In genomic region chr10:92052741-92053140, GRCh38 we compare ENCODE assay signal across 15 cellular contexts.
DNase-seq lines count a peak whose midpoint lies in the region; ATAC-seq and TF ChIP-seq lines count a peak whose summit lies in the region.
"Had no signal": no experiment of that assay in that cellular context is flagged by ENCODE, and none has a peak within 500 bp of the region (broad histone marks: within the 10 kb centered on the region; RNA-seq: fewer than 3 reads in every experiment).

No MANE protein-coding gene starts in this region.

- H3K4me1 ChIP-seq in right cardiac atrium (ENCODE audit: control insufficient read depth, insufficient read depth, low read length) (no peaks in the 10 kb centered on the region), trophoblast cell (ENCODE audit: control insufficient read depth in 1 of 2, insufficient read depth in 2 of 2, low read length in 2 of 2) (no peaks in the 10 kb centered on the region), left lung (no peaks in the 10 kb centered on the region)

- intact Hi-C loops in right cardiac atrium (cut with DNase I) = no loop called here
- intact Hi-C loops in left ventricle myocardium superior (cut with micrococcal nuclease) = no loop called here
- intact Hi-C loops in left lung (cut with DNase I) = no loop called here

- no peak overlapping the region for H3K23ac ChIP-seq in trophoblast cell (ENCODE audit: low read length)

- H2BK120ac ChIP-seq in trophoblast cell (ENCODE audit: insufficient read depth, low read length, poor library complexity) = no peak overlapping the region

- H3K4ac ChIP-seq in trophoblast cell (ENCODE audit: low read depth, low read length) = no peak overlapping the region

- no peaks in the 10 kb centered on the region for H3K79me1 ChIP-seq in trophoblast cell (ENCODE audit: low read length)

- H3K9ac ChIP-seq in trophoblast cell (ENCODE audit: low read length) = no peak overlapping the region
- H3K9ac ChIP-seq: BLaER1 had no signal

- H3K36me3 ChIP-seq in trophoblast cell (ENCODE audit: control insufficient read depth in 1 of 2, insufficient read depth in 2 of 2, low read length in 2 of 2) = no peaks in the 10 kb centered on the region
- H3K36me3 ChIP-seq in left lung = no peaks in the 10 kb centered on the region

- DNase-seq in right cardiac atrium = no peak
- DNase-seq in left ventricle myocardium superior = no peak
- DNase-seq in ecto neural progenitor cell (ENCODE audit: low spot score) = peak; percentile 53
- no peak for DNase-seq in trophoblast cell
- DNase-seq in activated CD4-positive, CD25-positive, alpha-beta regulatory T cell treated with anti-CD3 and anti-CD28 coated beads, Interleukin-2, amount 50 U/mL, for 72 hours = no peak
- no peak for DNase-seq in NCI-H1105 (lab: John Stamatoyannopoulos, UW)
- DNase-seq in left lung = no peak
- DNase-seq: 8988T; AML-193; Caco-2; CD8-positive, alpha-beta memory T cell; DND-41; GF-D8 had no signal

- WGBS in right cardiac atrium = 84% methylated on average over 5 of the region's 5 CpGs
- no CpG with 5 or more reads among the region's 5 CpGs for WGBS in trophoblast cell (ENCODE audit: extremely low coverage, insufficient coverage, insufficient read length)

- no peaks in the 10 kb centered on the region for H3K27me3 ChIP-seq in right cardiac atrium (ENCODE audit: control insufficient read depth, insufficient read depth)
- no peaks in the 10 kb centered on the region for H3K27me3 ChIP-seq in trophoblast cell (ENCODE audit: insufficient read depth, low read length)
- no peaks in the 10 kb centered on the region for H3K27me3 ChIP-seq in left lung
- H3K27me3 ChIP-seq: BLaER1 had no signal

- peak overlapping the region; percentile 12 for H4K12ac ChIP-seq in trophoblast cell (ENCODE audit: low read depth, low read length)

- ATAC-seq in right cardiac atrium = peak in 1 of 2 donors; percentile 25
- ATAC-seq in left ventricle myocardium superior = no peak
- no peak for ATAC-seq in left lung
- ATAC-seq: HCT116 had no signal

- no peaks in the 10 kb centered on the region for H3K9me3 ChIP-seq in right cardiac atrium (ENCODE audit: control insufficient read depth, low read length)
- H3K9me3 ChIP-seq in trophoblast cell (ENCODE audit: insufficient read depth, low read depth, low read length) = peaks cover 3% of the 10 kb centered on the region
- H3K9me3 ChIP-seq in left lung = no peaks in the 10 kb centered on the region
- H3K9me3 ChIP-seq: BLaER1, Caco-2 had no signal

- H3K79me2 ChIP-seq in trophoblast cell (ENCODE audit: control insufficient read depth, insufficient read depth, low read length, poor library complexity) = no peaks in the 10 kb centered on the region

- no peak overlapping the region for H2BK12ac ChIP-seq in trophoblast cell (ENCODE audit: low read length)

- H4K8ac ChIP-seq in trophoblast cell (ENCODE audit: low read depth, low read length) = no peak overlapping the region

- H3K18ac ChIP-seq in trophoblast cell (ENCODE audit: low read length) = no peak overlapping the region

- H3K4me3 ChIP-seq in right cardiac atrium (ENCODE audit: low read length) (no peak overlapping the region), trophoblast cell (ENCODE audit: low read depth, low read length) (no peak overlapping the region), left lung (no peak overlapping the region)
- H3K4me3 ChIP-seq: BLaER1 had no signal

- no peak overlapping the region for H3K14ac ChIP-seq in trophoblast cell (ENCODE audit: low read length)

- no peak overlapping the region for H4K91ac ChIP-seq in trophoblast cell (ENCODE audit: low read depth, low read length)

- no peak overlapping the region for H3K4me2 ChIP-seq in trophoblast cell (ENCODE audit: low read length)
- H3K4me2 ChIP-seq: BLaER1 had no signal

- TF ChIP-seq CTCF in left lung (IDR thresholded peaks at IDR 0.05) = no peak

- H2AK5ac ChIP-seq in trophoblast cell (ENCODE audit: low read length) = no peak overlapping the region

- H2AFZ ChIP-seq in trophoblast cell (ENCODE audit: insufficient read depth, low read length, poor library complexity) = no peak overlapping the region

- H3K27ac ChIP-seq in right cardiac atrium (ENCODE audit: low read length) (peak overlapping the region; percentile 26), trophoblast cell (ENCODE audit: low read depth, low read length) (no peak overlapping the region), left lung (no peak overlapping the region)
- H3K27ac ChIP-seq: BLaER1 had no signal

- H2BK5ac ChIP-seq in trophoblast cell (ENCODE audit: low read depth, low read length, poor library complexity) = no peak overlapping the region
